ENCODE assay signal across 1 cellular context in genomic region chr2:158491072-158491471, GRCh38.
TF ChIP-seq lines count a peak whose summit lies in the region.

No MANE protein-coding gene starts in this region.

TF ChIP-seq in K562, 482 proteins besides CTCF, POLR2A, EP300 and RAD21 (continued from another document):
- TF ChIP-seq TEAD4 (IDR thresholded peaks at IDR 0.05; ENCODE audit: low read length) (0 out of 2 replicates have a peak, but pooled peaks have one; percentile 23), TEAD4 (CRISPR knock-in tag; IDR thresholded peaks at IDR 0.05; ENCODE audit: borderline replicate concordance) (no peak), C11orf30 (IDR thresholded peaks at IDR 0.05; ENCODE audit: low read depth) (peak; percentile 20; the same call in 1 of the 2 replicates), NFE2 (IDR thresholded peaks at IDR 0.05; ENCODE audit: low read depth) (peak; percentile 79)
